ENCODE assay signal across 1 cellular context in the genomic region with DNA sequence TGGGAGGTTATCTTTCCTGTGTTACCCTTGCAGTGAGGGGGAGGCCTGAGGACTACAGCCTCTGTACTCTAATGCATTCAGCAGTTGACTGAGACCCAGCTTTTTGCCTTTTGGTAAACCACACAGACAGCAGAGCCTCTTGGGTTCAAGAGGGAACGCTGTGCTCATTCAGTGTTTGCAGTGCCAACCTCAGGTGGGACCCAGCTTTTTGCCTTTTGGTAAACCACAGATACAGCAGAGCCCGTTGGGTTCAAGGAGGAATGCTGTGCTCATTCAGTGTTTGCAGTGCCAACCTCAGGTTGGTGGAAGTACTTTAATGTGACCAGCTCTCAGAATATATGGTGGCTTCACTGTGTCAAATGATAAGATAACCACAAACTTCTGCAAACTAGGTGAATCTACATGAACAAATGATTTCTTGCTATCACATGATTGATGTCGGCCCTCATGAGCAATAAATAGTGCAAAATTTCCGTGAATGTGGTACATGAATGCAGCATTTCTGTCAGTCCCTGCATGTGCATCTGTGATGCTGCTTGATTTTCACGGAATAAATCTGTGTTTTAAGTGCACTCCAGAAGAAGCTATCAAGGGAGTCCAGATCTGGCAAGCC.
TF ChIP-seq lines count a peak whose summit lies in the region.

No MANE protein-coding gene starts in this region.

TF ChIP-seq in GM23338, 12 proteins besides CTCF, POLR2A, EP300 and RAD21 (continued from another document):
- TF ChIP-seq, protein P1, sequence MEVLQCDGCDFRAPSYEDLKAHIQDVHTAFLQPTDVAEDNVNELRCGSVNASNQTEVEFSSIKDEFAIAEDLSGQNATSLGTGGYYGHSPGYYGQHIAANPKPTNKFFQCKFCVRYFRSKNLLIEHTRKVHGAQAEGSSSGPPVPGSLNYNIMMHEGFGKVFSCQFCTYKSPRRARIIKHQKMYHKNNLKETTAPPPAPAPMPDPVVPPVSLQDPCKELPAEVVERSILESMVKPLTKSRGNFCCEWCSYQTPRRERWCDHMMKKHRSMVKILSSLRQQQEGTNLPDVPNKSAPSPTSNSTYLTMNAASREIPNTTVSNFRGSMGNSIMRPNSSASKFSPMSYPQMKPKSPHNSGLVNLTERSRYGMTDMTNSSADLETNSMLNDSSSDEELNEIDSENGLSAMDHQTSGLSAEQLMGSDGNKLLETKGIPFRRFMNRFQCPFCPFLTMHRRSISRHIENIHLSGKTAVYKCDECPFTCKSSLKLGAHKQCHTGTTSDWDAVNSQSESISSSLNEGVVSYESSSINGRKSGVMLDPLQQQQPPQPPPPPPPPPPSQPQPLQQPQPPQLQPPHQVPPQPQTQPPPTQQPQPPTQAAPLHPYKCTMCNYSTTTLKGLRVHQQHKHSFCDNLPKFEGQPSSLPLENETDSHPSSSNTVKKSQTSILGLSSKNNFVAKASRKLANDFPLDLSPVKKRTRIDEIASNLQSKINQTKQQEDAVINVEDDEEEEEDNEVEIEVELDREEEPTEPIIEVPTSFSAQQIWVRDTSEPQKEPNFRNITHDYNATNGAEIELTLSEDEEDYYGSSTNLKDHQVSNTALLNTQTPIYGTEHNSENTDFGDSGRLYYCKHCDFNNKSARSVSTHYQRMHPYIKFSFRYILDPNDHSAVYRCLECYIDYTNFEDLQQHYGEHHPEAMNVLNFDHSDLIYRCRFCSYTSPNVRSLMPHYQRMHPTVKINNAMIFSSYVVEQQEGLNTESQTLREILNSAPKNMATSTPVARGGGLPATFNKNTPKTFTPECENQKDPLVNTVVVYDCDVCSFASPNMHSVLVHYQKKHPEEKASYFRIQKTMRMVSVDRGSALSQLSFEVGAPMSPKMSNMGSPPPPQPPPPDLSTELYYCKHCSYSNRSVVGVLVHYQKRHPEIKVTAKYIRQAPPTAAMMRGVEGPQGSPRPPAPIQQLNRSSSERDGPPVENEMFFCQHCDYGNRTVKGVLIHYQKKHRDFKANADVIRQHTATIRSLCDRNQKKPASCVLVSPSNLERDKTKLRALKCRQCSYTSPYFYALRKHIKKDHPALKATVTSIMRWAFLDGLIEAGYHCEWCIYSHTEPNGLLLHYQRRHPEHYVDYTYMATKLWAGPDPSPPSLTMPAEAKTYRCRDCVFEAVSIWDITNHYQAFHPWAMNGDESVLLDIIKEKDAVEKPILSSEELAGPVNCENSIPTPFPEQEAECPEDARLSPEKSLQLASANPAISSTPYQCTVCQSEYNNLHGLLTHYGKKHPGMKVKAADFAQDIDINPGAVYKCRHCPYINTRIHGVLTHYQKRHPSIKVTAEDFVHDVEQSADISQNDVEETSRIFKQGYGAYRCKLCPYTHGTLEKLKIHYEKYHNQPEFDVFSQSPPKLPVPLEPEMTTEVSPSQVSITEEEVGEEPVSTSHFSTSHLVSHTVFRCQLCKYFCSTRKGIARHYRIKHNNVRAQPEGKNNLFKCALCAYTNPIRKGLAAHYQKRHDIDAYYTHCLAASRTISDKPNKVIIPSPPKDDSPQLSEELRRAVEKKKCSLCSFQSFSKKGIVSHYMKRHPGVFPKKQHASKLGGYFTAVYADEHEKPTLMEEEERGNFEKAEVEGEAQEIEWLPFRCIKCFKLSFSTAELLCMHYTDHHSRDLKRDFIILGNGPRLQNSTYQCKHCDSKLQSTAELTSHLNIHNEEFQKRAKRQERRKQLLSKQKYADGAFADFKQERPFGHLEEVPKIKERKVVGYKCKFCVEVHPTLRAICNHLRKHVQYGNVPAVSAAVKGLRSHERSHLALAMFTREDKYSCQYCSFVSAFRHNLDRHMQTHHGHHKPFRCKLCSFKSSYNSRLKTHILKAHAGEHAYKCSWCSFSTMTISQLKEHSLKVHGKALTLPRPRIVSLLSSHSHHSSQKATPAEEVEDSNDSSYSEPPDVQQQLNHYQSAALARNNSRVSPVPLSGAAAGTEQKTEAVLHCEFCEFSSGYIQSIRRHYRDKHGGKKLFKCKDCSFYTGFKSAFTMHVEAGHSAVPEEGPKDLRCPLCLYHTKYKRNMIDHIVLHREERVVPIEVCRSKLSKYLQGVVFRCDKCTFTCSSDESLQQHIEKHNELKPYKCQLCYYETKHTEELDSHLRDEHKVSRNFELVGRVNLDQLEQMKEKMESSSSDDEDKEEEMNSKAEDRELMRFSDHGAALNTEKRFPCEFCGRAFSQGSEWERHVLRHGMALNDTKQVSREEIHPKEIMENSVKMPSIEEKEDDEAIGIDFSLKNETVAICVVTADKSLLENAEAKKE (CRISPR knock-in tag; IDR thresholded peaks at IDR 0.05): no peak
- TF ChIP-seq, protein P2, sequence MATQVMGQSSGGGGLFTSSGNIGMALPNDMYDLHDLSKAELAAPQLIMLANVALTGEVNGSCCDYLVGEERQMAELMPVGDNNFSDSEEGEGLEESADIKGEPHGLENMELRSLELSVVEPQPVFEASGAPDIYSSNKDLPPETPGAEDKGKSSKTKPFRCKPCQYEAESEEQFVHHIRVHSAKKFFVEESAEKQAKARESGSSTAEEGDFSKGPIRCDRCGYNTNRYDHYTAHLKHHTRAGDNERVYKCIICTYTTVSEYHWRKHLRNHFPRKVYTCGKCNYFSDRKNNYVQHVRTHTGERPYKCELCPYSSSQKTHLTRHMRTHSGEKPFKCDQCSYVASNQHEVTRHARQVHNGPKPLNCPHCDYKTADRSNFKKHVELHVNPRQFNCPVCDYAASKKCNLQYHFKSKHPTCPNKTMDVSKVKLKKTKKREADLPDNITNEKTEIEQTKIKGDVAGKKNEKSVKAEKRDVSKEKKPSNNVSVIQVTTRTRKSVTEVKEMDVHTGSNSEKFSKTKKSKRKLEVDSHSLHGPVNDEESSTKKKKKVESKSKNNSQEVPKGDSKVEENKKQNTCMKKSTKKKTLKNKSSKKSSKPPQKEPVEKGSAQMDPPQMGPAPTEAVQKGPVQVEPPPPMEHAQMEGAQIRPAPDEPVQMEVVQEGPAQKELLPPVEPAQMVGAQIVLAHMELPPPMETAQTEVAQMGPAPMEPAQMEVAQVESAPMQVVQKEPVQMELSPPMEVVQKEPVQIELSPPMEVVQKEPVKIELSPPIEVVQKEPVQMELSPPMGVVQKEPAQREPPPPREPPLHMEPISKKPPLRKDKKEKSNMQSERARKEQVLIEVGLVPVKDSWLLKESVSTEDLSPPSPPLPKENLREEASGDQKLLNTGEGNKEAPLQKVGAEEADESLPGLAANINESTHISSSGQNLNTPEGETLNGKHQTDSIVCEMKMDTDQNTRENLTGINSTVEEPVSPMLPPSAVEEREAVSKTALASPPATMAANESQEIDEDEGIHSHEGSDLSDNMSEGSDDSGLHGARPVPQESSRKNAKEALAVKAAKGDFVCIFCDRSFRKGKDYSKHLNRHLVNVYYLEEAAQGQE (IDR thresholded peaks at IDR 0.05; ENCODE audit: unreplicated experiment): no peak
- no peak for TF ChIP-seq NANOG (IDR thresholded peaks at IDR 0.05; ENCODE audit: borderline replicate concordance)
- TF ChIP-seq ZNF331 (CRISPR knock-in tag; IDR thresholded peaks at IDR 0.05; ENCODE audit: low read depth): no peak
